In genomic region chr10:113111260-113111659, GRCh38 we compare ENCODE assay signal across 26 cellular contexts.
"Had no signal": no experiment of that assay in that cellular context is flagged by ENCODE, and none has a peak within 500 bp of the region (broad histone marks: within the 10 kb centered on the region; RNA-seq: fewer than 3 reads in every experiment).

No MANE protein-coding gene starts in this region.

- DNase-seq: colonic mucosa; effector CD8-positive, alpha-beta T cell; heart right ventricle; hippocampal formation; kidney glomerular epithelial cell; left ventricle myocardium superior; mesendoderm; midbrain; naive thymus-derived CD8-positive, alpha-beta T cell; nephron progenitor cell; nucleus accumbens; sigmoid colon; stimulated activated CD4-positive, alpha-beta T cell treated with anti-CD3 and anti-CD28 coated beads, Interleukin-2, amount 100 ng/mL, for 24 hours; stimulated activated CD4-positive, alpha-beta T cell treated with anti-CD3 and anti-CD28 coated beads, Interleukin-4, amount 100 ng/mL, for 24 hours; stimulated activated naive CD4-positive, alpha-beta T cell treated with Interleukin-2 at 50 U/mL for 16 hours; upper lobe of right lung had no signal

- H3K27ac ChIP-seq: colonic mucosa, esophagus muscularis mucosa, foreskin keratinocyte, gastroesophageal sphincter, heart right ventricle, prostate gland, right atrium auricular region, transverse colon, vagina had no signal

- H3K9me3 ChIP-seq: colonic mucosa, esophagus muscularis mucosa, gastroesophageal sphincter, heart right ventricle, prostate gland, right atrium auricular region, sigmoid colon, transverse colon, upper lobe of right lung, vagina had no signal

- H3K36me3 ChIP-seq: colonic mucosa, esophagus muscularis mucosa, gastroesophageal sphincter, heart right ventricle, prostate gland, right atrium auricular region, sigmoid colon, transverse colon, upper lobe of right lung, vagina had no signal

- H3K4me1 ChIP-seq: colonic mucosa, prostate gland had no signal

- H3K4me3 ChIP-seq: colonic mucosa, esophagus muscularis mucosa, gastroesophageal sphincter, heart right ventricle, lung, prostate gland, right atrium auricular region, sigmoid colon, transverse colon, upper lobe of right lung, vagina had no signal

- FAIRE-seq: endothelial cell of umbilical vein, islet of Langerhans had no signal

- H3K27me3 ChIP-seq: colonic mucosa, esophagus muscularis mucosa, foreskin keratinocyte, gastroesophageal sphincter, heart right ventricle, right atrium auricular region, sigmoid colon, transverse colon, upper lobe of right lung, vagina had no signal
